Comparison of ENCODE assay signal across 8 cellular contexts in the genomic region with DNA sequence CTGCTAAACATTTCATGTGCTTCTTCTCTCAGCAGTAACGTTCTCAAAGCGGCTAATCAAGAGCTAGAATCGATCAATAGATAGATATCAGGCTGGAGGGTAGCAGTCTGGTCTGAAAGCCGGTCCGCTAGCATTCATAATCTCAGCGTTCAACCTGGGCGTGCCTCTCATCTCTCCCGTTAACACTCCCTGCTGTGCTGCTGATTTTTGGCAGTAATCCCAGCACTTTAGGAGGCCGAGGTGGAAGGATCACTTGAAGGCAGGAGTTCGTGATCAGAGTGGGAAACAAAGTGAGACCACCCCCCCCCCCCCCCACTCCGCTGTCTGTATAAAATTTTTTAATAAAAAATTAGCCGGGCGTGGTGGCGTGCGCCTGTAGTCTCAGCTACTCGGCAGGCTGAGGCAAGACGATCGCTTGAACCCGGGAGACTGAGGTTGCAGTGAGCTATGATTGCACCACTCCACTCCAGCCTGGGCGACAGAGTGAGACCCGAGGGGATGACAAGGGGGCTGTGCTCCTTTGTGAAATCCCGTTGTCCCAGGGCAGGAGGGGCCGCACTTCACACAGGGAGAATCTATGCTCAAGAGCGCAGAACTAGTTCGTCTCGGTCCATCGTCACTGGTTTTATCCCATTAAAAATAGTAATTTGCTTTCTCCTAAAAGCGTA. TPM values are rescaled to one million over a fixed set of nuclear protein-coding genes. Genes with fewer than 3 reads are reported as not detected.
A peak's percentile ranks its signal among the peaks of the same experiment; 100 is the strongest.
DNase-seq lines count a peak whose midpoint lies in the region; ATAC-seq lines count a peak whose summit lies in the region.

No MANE protein-coding gene starts in this region.

- peak; percentile 17 for ATAC-seq in GM21515 (IDR thresholded peaks at IDR 0.05; ENCODE audit: unreplicated experiment)

- DNase-seq in ELR (ENCODE audit: low read depth) (peak; percentile 66), HT-29 (ENCODE audit: low spot score) (peak; percentile 26), SK-MEL-5 (ENCODE audit: low read depth, low spot score) (peak; percentile 26), pons (ENCODE audit: low spot score) (no peak), cerebellar cortex (ENCODE audit: low spot score) (no peak)

- in situ Hi-C loops in SK-MEL-5 (cut with HindIII; ENCODE audit: low pct_unique_long_range_greater_than_20kb, low sequenced_read_pairs), result no loop called here

- peaks cover 6% of the 10 kb centered on the region for H3K4me1 ChIP-seq in ectodermal cell (ENCODE audit: control insufficient read depth, insufficient read depth, low read length)
- H3K4me1 ChIP-seq in muscle layer of colon (ENCODE audit: insufficient read depth, low read length), result peaks cover 5% of the 10 kb centered on the region

- WGBS in ectodermal cell, 2 experiments, result 7 to 10% methylated on average over 27 of the region's 28 CpGs

- H3K9ac ChIP-seq in muscle layer of colon (ENCODE audit: low read length), result no peak overlapping the region

- H3K36me3 ChIP-seq in ectodermal cell (ENCODE audit: control insufficient read depth, insufficient read depth, low read length), result no peaks in the 10 kb centered on the region
- H3K36me3 ChIP-seq in muscle layer of colon (ENCODE audit: insufficient read depth, low read length), result no peaks in the 10 kb centered on the region

- H3K27ac ChIP-seq in ectodermal cell (ENCODE audit: insufficient read depth, low read depth, low read length, poor library complexity, severe bottlenecking) (peak overlapping the region; percentile 0), muscle layer of colon (ENCODE audit: low read depth, low read length) (peak overlapping the region; percentile 14)

- no peaks in the 10 kb centered on the region for H3K9me3 ChIP-seq in ectodermal cell (ENCODE audit: control insufficient read depth, low read length)
- H3K9me3 ChIP-seq in muscle layer of colon (ENCODE audit: low read length), result no peaks in the 10 kb centered on the region

- H3K27me3 ChIP-seq in ectodermal cell (ENCODE audit: control insufficient read depth, insufficient read depth, low read length, poor library complexity, severe bottlenecking), result peaks cover 4% of the 10 kb centered on the region
- no peaks in the 10 kb centered on the region for H3K27me3 ChIP-seq in muscle layer of colon (ENCODE audit: control insufficient read depth in 1 of 2, insufficient read depth in 2 of 2, low read length in 2 of 2)

- H3K4me3 ChIP-seq in ectodermal cell (ENCODE audit: insufficient read depth, low read depth, low read length), result peak overlapping the region; percentile 81
- H3K4me3 ChIP-seq in muscle layer of colon (ENCODE audit: low read depth in 1 of 2, low read length in 2 of 2), result peak overlapping the region; percentile 59 to 91

RNA-seq across cellular contexts. Expression of a gene that starts 0.6 kb away (rescaled TPM):
- 38.1 and 42.0 TPM in 2 replicates for total RNA-seq in HT-29 (2014; rRNA removed; shearing (Covaris generic))
- 30.1 and 30.3 TPM in 2 replicates for total RNA-seq in SK-MEL-5 (2014; rRNA removed; shearing (Covaris generic))
- polyA plus RNA-seq in SK-MEL-5 (2015; cell fraction: cytosol; rRNA removed), result 23.2 and 28.4 TPM in 2 replicates
- 11.1 and 17.3 TPM in 2 replicates for polyA plus RNA-seq in SK-MEL-5 (2015; cell fraction: nucleus; rRNA removed)
- 25.0 TPM for polyA plus RNA-seq in ectodermal cell (2013, experiment 1 of 4)
- polyA plus RNA-seq in ectodermal cell (2013, experiment 2 of 4), result 20.8 TPM
- 23.7 TPM for polyA plus RNA-seq in ectodermal cell (2013, experiment 3 of 4)
- 23.4 TPM for polyA plus RNA-seq in ectodermal cell (2013, experiment 4 of 4)

RNA-seq across cellular contexts. Expression of a gene that starts 13.7 kb away (rescaled TPM):
- 16.1 and 19.2 TPM in 2 replicates for total RNA-seq in HT-29 (2014; rRNA removed; shearing (Covaris generic))
- total RNA-seq in SK-MEL-5 (2014; rRNA removed; shearing (Covaris generic)), result 8.9 and 9.1 TPM in 2 replicates
- 17.8 and 23.8 TPM in 2 replicates for polyA plus RNA-seq in SK-MEL-5 (2015; cell fraction: cytosol; rRNA removed)
- 13.7 and 13.9 TPM in 2 replicates for polyA plus RNA-seq in SK-MEL-5 (2015; cell fraction: nucleus; rRNA removed)
- polyA plus RNA-seq in ectodermal cell (2013, experiment 1 of 4), result 7.8 TPM
- polyA plus RNA-seq in ectodermal cell (2013, experiment 2 of 4), result 7.0 TPM
- polyA plus RNA-seq in ectodermal cell (2013, experiment 3 of 4), result 9.2 TPM
- 7.8 TPM for polyA plus RNA-seq in ectodermal cell (2013, experiment 4 of 4)

Comparison
In these comparisons a context has a peak if more than half of its experiments do, and no peak if none do; other contexts are left out.
1. DNase-seq: peak in ELR (single experiment), HT-29 (single experiment) and SK-MEL-5 (single experiment); none in pons (single experiment) and cerebellar cortex (single experiment).